In genomic region chr1:202131956-202132821, GRCh38 we compare ENCODE assay signal across 1 cellular context.
TF ChIP-seq lines count a peak whose summit lies in the region.

No MANE protein-coding gene starts in this region.

TF ChIP-seq in GM23338, 12 proteins besides CTCF, POLR2A, EP300 and RAD21 (continued from another document):
- TF ChIP-seq, protein P1, sequence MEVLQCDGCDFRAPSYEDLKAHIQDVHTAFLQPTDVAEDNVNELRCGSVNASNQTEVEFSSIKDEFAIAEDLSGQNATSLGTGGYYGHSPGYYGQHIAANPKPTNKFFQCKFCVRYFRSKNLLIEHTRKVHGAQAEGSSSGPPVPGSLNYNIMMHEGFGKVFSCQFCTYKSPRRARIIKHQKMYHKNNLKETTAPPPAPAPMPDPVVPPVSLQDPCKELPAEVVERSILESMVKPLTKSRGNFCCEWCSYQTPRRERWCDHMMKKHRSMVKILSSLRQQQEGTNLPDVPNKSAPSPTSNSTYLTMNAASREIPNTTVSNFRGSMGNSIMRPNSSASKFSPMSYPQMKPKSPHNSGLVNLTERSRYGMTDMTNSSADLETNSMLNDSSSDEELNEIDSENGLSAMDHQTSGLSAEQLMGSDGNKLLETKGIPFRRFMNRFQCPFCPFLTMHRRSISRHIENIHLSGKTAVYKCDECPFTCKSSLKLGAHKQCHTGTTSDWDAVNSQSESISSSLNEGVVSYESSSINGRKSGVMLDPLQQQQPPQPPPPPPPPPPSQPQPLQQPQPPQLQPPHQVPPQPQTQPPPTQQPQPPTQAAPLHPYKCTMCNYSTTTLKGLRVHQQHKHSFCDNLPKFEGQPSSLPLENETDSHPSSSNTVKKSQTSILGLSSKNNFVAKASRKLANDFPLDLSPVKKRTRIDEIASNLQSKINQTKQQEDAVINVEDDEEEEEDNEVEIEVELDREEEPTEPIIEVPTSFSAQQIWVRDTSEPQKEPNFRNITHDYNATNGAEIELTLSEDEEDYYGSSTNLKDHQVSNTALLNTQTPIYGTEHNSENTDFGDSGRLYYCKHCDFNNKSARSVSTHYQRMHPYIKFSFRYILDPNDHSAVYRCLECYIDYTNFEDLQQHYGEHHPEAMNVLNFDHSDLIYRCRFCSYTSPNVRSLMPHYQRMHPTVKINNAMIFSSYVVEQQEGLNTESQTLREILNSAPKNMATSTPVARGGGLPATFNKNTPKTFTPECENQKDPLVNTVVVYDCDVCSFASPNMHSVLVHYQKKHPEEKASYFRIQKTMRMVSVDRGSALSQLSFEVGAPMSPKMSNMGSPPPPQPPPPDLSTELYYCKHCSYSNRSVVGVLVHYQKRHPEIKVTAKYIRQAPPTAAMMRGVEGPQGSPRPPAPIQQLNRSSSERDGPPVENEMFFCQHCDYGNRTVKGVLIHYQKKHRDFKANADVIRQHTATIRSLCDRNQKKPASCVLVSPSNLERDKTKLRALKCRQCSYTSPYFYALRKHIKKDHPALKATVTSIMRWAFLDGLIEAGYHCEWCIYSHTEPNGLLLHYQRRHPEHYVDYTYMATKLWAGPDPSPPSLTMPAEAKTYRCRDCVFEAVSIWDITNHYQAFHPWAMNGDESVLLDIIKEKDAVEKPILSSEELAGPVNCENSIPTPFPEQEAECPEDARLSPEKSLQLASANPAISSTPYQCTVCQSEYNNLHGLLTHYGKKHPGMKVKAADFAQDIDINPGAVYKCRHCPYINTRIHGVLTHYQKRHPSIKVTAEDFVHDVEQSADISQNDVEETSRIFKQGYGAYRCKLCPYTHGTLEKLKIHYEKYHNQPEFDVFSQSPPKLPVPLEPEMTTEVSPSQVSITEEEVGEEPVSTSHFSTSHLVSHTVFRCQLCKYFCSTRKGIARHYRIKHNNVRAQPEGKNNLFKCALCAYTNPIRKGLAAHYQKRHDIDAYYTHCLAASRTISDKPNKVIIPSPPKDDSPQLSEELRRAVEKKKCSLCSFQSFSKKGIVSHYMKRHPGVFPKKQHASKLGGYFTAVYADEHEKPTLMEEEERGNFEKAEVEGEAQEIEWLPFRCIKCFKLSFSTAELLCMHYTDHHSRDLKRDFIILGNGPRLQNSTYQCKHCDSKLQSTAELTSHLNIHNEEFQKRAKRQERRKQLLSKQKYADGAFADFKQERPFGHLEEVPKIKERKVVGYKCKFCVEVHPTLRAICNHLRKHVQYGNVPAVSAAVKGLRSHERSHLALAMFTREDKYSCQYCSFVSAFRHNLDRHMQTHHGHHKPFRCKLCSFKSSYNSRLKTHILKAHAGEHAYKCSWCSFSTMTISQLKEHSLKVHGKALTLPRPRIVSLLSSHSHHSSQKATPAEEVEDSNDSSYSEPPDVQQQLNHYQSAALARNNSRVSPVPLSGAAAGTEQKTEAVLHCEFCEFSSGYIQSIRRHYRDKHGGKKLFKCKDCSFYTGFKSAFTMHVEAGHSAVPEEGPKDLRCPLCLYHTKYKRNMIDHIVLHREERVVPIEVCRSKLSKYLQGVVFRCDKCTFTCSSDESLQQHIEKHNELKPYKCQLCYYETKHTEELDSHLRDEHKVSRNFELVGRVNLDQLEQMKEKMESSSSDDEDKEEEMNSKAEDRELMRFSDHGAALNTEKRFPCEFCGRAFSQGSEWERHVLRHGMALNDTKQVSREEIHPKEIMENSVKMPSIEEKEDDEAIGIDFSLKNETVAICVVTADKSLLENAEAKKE (CRISPR knock-in tag; IDR thresholded peaks at IDR 0.05), result no peak
- TF ChIP-seq REST (IDR thresholded peaks at IDR 0.05; ENCODE audit: unreplicated experiment) (no peak), EZH2 (IDR thresholded peaks at IDR 0.05; ENCODE audit: low read depth, unreplicated experiment) (no peak), ZNF331 (CRISPR knock-in tag; IDR thresholded peaks at IDR 0.05; ENCODE audit: low read depth) (no peak), NANOG (IDR thresholded peaks at IDR 0.05; ENCODE audit: borderline replicate concordance) (no peak), CREB1 (CRISPR knock-in tag; IDR thresholded peaks at IDR 0.05; ENCODE audit: low read depth) (no peak)
